19 cellular contexts compared by ENCODE assay signal in the genomic region with DNA sequence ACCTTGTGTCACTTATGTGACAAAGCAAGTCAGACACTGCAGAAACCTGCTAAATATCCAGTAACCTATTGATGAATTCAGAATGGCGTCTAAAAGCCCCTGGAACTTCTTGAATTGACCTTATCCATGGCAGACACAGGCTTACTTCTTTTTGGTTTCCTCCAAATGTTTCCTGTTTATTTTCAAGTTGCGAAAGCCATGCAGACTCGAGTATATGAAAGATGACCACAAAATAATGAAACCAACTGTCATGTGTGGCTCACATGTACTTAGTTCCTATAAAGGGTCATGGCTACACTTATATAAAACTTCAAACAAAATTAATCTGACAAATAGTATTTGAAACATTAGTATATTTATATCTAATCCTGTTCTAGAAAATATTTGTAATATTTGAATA.
DNase-seq lines count a peak whose midpoint lies in the region; ATAC-seq and TF ChIP-seq lines count a peak whose summit lies in the region.
"Had no signal": no experiment of that assay in that cellular context is flagged by ENCODE, and none has a peak within 500 bp of the region (broad histone marks: within the 10 kb centered on the region; RNA-seq: fewer than 3 reads in every experiment).

No MANE protein-coding gene starts in this region.

- H3K4me1 Mint-ChIP-seq in MCF 10A (ENCODE audit: insufficient read depth, unreplicated experiment): no peaks in the 10 kb centered on the region

- no peak overlapping the region for H3K4me2 ChIP-seq in mammary epithelial cell (ENCODE audit: insufficient read depth, low read depth, low read length)

- 75% methylated on average over 3 of the region's 3 CpGs for WGBS in mammary epithelial cell (ENCODE audit: low coverage, missing lambda C conversion rate)

- no peaks in the 10 kb centered on the region for H3K79me2 ChIP-seq in mammary epithelial cell (ENCODE audit: insufficient read depth, low read length)

- dilution Hi-C loops in mammary epithelial cell (cut with HindIII; ENCODE audit: low sequenced_read_pairs): no loop called here

- peak; percentile 12 for DNase-seq in MCF 10A (ENCODE audit: unreplicated experiment)
- no peak for DNase-seq in mammary epithelial cell
- DNase-seq in SKM-1 (lab: John Stamatoyannopoulos, UW; ENCODE audit: unreplicated experiment): peak; percentile 85
- DNase-seq in iris pigment epithelial cell (ENCODE audit: low read depth): peak; percentile 33
- DNase-seq in activated CD8-positive, alpha-beta memory T cell treated with anti-CD3 and anti-CD28 coated beads for 24 hours: no peak
- no peak for DNase-seq in NCI-H748 (lab: John Stamatoyannopoulos, UW; ENCODE audit: unreplicated experiment)
- no peak for DNase-seq in activated CD8-positive, alpha-beta memory T cell treated with anti-CD3 and anti-CD28 coated beads, Interleukin-2, amount 50 U/mL, for 4 hours
- DNase-seq: anterior cingulate cortex; C1 segment of cervical spinal cord; DMS 273 treated with DMSO at 0.1 percent for 48 hours; effector memory CD4-positive, alpha-beta T cell; heart left ventricle; naive thymus-derived CD8-positive, alpha-beta T cell; NCI-H1930; NCI-H446; SHP77 treated with DMSO at 0.1 percent for 48 hours had no signal

- H3K9ac ChIP-seq in mammary epithelial cell (ENCODE audit: insufficient read depth, low read length): no peak overlapping the region

- no peaks in the 10 kb centered on the region for H3K27me3 Mint-ChIP-seq in MCF 10A (ENCODE audit: insufficient read depth, unreplicated experiment)
- H3K27me3 Mint-ChIP-seq: central memory CD8-positive, alpha-beta T cell; naive thymus-derived CD8-positive, alpha-beta T cell had no signal

- POLR2A ChIA-PET in MCF 10A (lab: Yijun Ruan, JAX): no interaction called here

- no peaks in the 10 kb centered on the region for H3K27me3 ChIP-seq in mammary epithelial cell (ENCODE audit: insufficient read depth, low read length)
- H3K27me3 ChIP-seq: heart left ventricle, suprapubic skin had no signal

- H3K27ac Mint-ChIP-seq in MCF 10A (ENCODE audit: low read depth, unreplicated experiment): no peak overlapping the region
- H3K27ac Mint-ChIP-seq: naive thymus-derived CD8-positive, alpha-beta T cell had no signal

- ATAC-seq in GM18511 (IDR thresholded peaks at IDR 0.05; ENCODE audit: unreplicated experiment): no peak
- ATAC-seq: naive thymus-derived CD8-positive, alpha-beta T cell had no signal

- no peaks in the 10 kb centered on the region for H3K36me3 Mint-ChIP-seq in MCF 10A (ENCODE audit: insufficient read depth, unreplicated experiment)
- H3K36me3 Mint-ChIP-seq: naive thymus-derived CD8-positive, alpha-beta T cell had no signal

- intact Hi-C loops in MCF 10A (cut with micrococcal nuclease): no loop called here
- intact Hi-C loops in mammary epithelial cell (cut with micrococcal nuclease): no loop called here

- no peak overlapping the region for H3K4me3 Mint-ChIP-seq in MCF 10A (ENCODE audit: unreplicated experiment)
- H3K4me3 Mint-ChIP-seq: central memory CD8-positive, alpha-beta T cell; naive thymus-derived CD8-positive, alpha-beta T cell had no signal

- BruUV-seq in MCF 10A (replicated peaks; lab: Mats Ljungman, UMichigan) (no TSS peak), mammary epithelial cell (replicated peaks; lab: Mats Ljungman, UMichigan) (no TSS peak)

- CTCF ChIA-PET in MCF 10A (lab: Yijun Ruan, JAX) (no interaction called here), mammary epithelial cell (lab: Charles Lee; ENCODE audit: low non-redundant PET) (no interaction called here)

- no peak overlapping the region for H3K4me3 ChIP-seq in mammary epithelial cell (replicated peaks in 1 of 3; ENCODE audit: insufficient read depth in 1 of 3, low read depth in 2 of 3, low read length in 3 of 3)
- H3K4me3 ChIP-seq: heart left ventricle, suprapubic skin had no signal

- no peaks in the 10 kb centered on the region for H4K20me1 ChIP-seq in mammary epithelial cell (ENCODE audit: insufficient read depth, low read length)

- no peak for TF ChIP-seq CTCF in MCF 10A (IDR thresholded peaks at IDR 0.05; ENCODE audit: unreplicated experiment)
- no peak for TF ChIP-seq CTCF in mammary epithelial cell (conservative IDR thresholded peaks at IDR 0.05 in 1 of 2, IDR thresholded peaks at IDR 0.05 in 1 of 2; ENCODE audit: extremely low read depth in 1 of 2, insufficient read depth in 1 of 2, low read depth in 1 of 2, low read length in 2 of 2)

- H3K9me3 Mint-ChIP-seq in MCF 10A (ENCODE audit: unreplicated experiment): no peaks in the 10 kb centered on the region
- H3K9me3 Mint-ChIP-seq: central memory CD8-positive, alpha-beta T cell; naive thymus-derived CD8-positive, alpha-beta T cell had no signal

- H3K27ac ChIP-seq in mammary epithelial cell (ENCODE audit: insufficient read depth, low read depth, low read length): no peak overlapping the region
- H3K27ac ChIP-seq: suprapubic skin had no signal

- no peaks in the 10 kb centered on the region for H3K9me3 ChIP-seq in mammary epithelial cell (replicated peaks; ENCODE audit: insufficient read depth, low read length)
- H3K9me3 ChIP-seq: heart left ventricle, suprapubic skin had no signal

- H3K4me1 ChIP-seq in mammary epithelial cell (ENCODE audit: insufficient read depth, low read length): no peaks in the 10 kb centered on the region
- H3K4me1 ChIP-seq: suprapubic skin had no signal

- H3K36me3 ChIP-seq in mammary epithelial cell (ENCODE audit: insufficient read depth, low read length): no peaks in the 10 kb centered on the region
- H3K36me3 ChIP-seq: heart left ventricle, suprapubic skin had no signal

- in situ Hi-C loops in mammary epithelial cell (cut with MboI; ENCODE audit: low sequenced_read_pairs in 2 of 2): no loop called here

- H2AFZ ChIP-seq in mammary epithelial cell (ENCODE audit: low read depth, low read length): no peak overlapping the region

Comparison
In these comparisons a context has a peak if more than half of its experiments do, and no peak if none do; other contexts are left out.
1. DNase-seq: peak in MCF 10A (single experiment), SKM-1 (single experiment) and iris pigment epithelial cell (single experiment); none in mammary epithelial cell (single experiment), activated CD8-positive, alpha-beta memory T cell treated with anti-CD3 and anti-CD28 coated beads for 24 hours (single experiment), NCI-H748 (single experiment) and activated CD8-positive, alpha-beta memory T cell treated with anti-CD3 and anti-CD28 coated beads, Interleukin-2, amount 50 U/mL, for 4 hours (single experiment).